17 cellular contexts compared by ENCODE assay signal in genomic region chr12:27498761-27499160, GRCh38.
A peak's percentile ranks its signal among the peaks of the same experiment; 100 is the strongest.
DNase-seq lines count a peak whose midpoint lies in the region; ATAC-seq, FAIRE-seq and TF ChIP-seq lines count a peak whose summit lies in the region.
"Had no signal": no experiment of that assay in that cellular context is flagged by ENCODE, and none has a peak within 500 bp of the region (broad histone marks: within the 10 kb centered on the region; RNA-seq: fewer than 3 reads in every experiment).

No MANE protein-coding gene starts in this region.

- DNase-seq in EH (ENCODE audit: low read depth) (peak; percentile 40), HTR-8/SVneo (ENCODE audit: insufficient read length, low spot score) (no peak), NCI-H774 (lab: John Stamatoyannopoulos, UW) (peak; percentile 36), choroid plexus epithelial cell (ENCODE audit: low read depth) (peak; percentile 33), caudate nucleus (lab: John Stamatoyannopoulos, UW) (no peak)
- DNase-seq: BE2C; left lung; mucosa of descending colon; NCI-H2171; stimulated activated naive CD8-positive, alpha-beta T cell treated with anti-CD3 and anti-CD28 coated beads, Interleukin-15, Interleukin-2, amounts not matched to agents 100 U/mL and 50 U/mL, for 24 hours; transverse colon had no signal

- no peak overlapping the region for H3K4me3 ChIP-seq in choroid plexus epithelial cell (ENCODE audit: low read depth, low read length)
- H3K4me3 ChIP-seq: coronary artery, left lung, mucosa of descending colon, transverse colon had no signal

- H3K27ac ChIP-seq in caudate nucleus (ENCODE audit: low read depth, low read length), result no peak overlapping the region
- H3K27ac ChIP-seq: coronary artery, left lung, neutrophil, transverse colon had no signal

- peak; percentile 38 for FAIRE-seq in HTR-8/SVneo (lab: Jason Lieb, UNC)
- FAIRE-seq: astrocyte had no signal

- no peak for TF ChIP-seq CTCF in choroid plexus epithelial cell (conservative IDR thresholded peaks at IDR 0.05; ENCODE audit: low read depth, low read length)

- ATAC-seq in HG02885 (IDR thresholded peaks at IDR 0.05; ENCODE audit: poor library complexity, unreplicated experiment), result no peak
- no peak for ATAC-seq in GM19328 (IDR thresholded peaks at IDR 0.05; ENCODE audit: unreplicated experiment)
- ATAC-seq: left lung, mucosa of descending colon, WTC11 had no signal

Comparison
In these comparisons a context has a peak if more than half of its experiments do, and no peak if none do; other contexts are left out.
1. DNase-seq: peak in EH (single experiment), NCI-H774 (single experiment) and choroid plexus epithelial cell (single experiment); none in HTR-8/SVneo (single experiment) and caudate nucleus (0 of 61).